ENCODE assay signal across 16 cellular contexts in the genomic region with DNA sequence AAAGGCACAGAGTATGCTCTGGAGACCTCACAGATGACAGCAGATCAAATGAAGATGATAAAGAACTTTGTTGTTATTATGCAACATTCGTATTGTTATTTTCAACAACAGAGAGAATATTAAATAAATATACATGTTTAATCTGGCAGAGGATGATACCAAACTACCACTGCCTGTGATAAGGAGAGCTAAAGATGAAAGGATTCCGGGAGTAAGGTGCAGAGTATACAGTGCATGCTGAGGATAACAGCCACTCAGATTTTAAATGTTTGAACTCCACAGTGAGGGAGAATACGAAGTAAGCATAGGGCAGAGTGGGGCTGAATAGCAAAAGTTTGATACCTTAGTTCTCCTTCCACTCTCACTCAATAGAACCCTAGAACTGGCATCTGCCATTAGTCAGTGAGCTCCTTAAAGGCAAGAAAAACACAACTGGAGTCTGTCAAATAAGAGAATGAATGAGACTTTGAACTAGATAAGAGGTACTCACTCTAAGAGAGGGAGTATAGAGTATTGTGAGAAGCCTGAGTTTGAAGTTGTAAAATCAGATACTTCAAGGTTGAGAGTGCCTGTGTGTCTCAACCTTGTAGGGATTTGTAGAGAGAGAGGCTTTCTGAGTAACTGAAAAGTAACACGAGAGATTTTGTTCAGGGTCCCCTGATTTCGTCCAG.
DNase-seq lines count a peak whose midpoint lies in the region; ATAC-seq and TF ChIP-seq lines count a peak whose summit lies in the region.
"Had no signal": no experiment of that assay in that cellular context is flagged by ENCODE, and none has a peak within 500 bp of the region (broad histone marks: within the 10 kb centered on the region; RNA-seq: fewer than 3 reads in every experiment).

No MANE protein-coding gene starts in this region.

- H2AFZ ChIP-seq in hepatocyte, result no peak overlapping the region

- H3K27ac ChIP-seq in hepatocyte (peak overlapping the region; percentile 65), skeletal muscle tissue (ENCODE audit: low read depth, low read length) (peak overlapping the region; percentile 27)
- no peak overlapping the region for H3K27ac ChIP-seq in naive thymus-derived CD4-positive, alpha-beta T cell (ENCODE audit: low read depth, low read length)

- H3K4me3 ChIP-seq in hepatocyte (no peak overlapping the region), skeletal muscle tissue (ENCODE audit: low read length in 3 of 3) (no peak overlapping the region)
- no peak overlapping the region for H3K4me3 ChIP-seq in naive thymus-derived CD4-positive, alpha-beta T cell (ENCODE audit: low read length)

- H3K9me3 ChIP-seq in hepatocyte (ENCODE audit: low read depth) (no peaks in the 10 kb centered on the region), skeletal muscle tissue (ENCODE audit: control insufficient read depth in 3 of 3, low read length in 3 of 3) (no peaks in the 10 kb centered on the region)
- no peaks in the 10 kb centered on the region for H3K9me3 ChIP-seq in naive thymus-derived CD4-positive, alpha-beta T cell (ENCODE audit: control insufficient read depth in 2 of 3, low read length in 3 of 3)

- H3K36me3 ChIP-seq in hepatocyte (replicated peaks; ENCODE audit: insufficient read depth, low read depth), result no peaks in the 10 kb centered on the region
- no peaks in the 10 kb centered on the region for H3K36me3 ChIP-seq in skeletal muscle tissue (ENCODE audit: control insufficient read depth in 3 of 3, insufficient read depth in 3 of 3, low read length in 3 of 3)
- no peaks in the 10 kb centered on the region for H3K36me3 ChIP-seq in naive thymus-derived CD4-positive, alpha-beta T cell (ENCODE audit: control insufficient read depth in 2 of 3, insufficient read depth in 3 of 3, low read length in 3 of 3)

- peaks cover 0 to 5% (median 3%) of the 10 kb centered on the region in 3 donors for H3K27me3 Mint-ChIP-seq in CD14-positive monocyte (ENCODE audit: low read depth in 3 of 3)
- peaks cover 2% of the 10 kb centered on the region for H3K27me3 Mint-ChIP-seq in activated T-helper 1 cell treated with anti-CD3 and anti-CD28 coated beads, Interleukin-12 subunit alpha, Interleukin-12 subunit beta, Interleukin-2, Interleukin-4 antibody, amounts not matched to agents 30 ng/mL and 10 ng/mL and 1 ng/mL, durations not matched to agents 14 hours and 24 hours and 36 hours (ENCODE audit: insufficient read depth)
- peaks cover 0 to 32% (median 30%) of the 10 kb centered on the region in 5 donors for H3K27me3 Mint-ChIP-seq in naive thymus-derived CD4-positive, alpha-beta T cell

- peaks cover 35% of the 10 kb centered on the region for H3K79me2 ChIP-seq in hepatocyte

- TF ChIP-seq CTCF in CD14-positive monocyte (IDR thresholded peaks at IDR 0.05) (no peak), hepatocyte (IDR thresholded peaks at IDR 0.05; ENCODE audit: poor library complexity) (no peak)

- no peaks in the 10 kb centered on the region for H3K27me3 ChIP-seq in hepatocyte
- H3K27me3 ChIP-seq in skeletal muscle tissue (ENCODE audit: control insufficient read depth in 3 of 3, insufficient read depth in 3 of 3, low read length in 3 of 3), result no peaks in the 10 kb centered on the region
- peaks cover 0 to 6% of the 10 kb centered on the region in 2 donors for H3K27me3 ChIP-seq in naive thymus-derived CD4-positive, alpha-beta T cell (ENCODE audit: control insufficient read depth in 2 of 2, insufficient read depth in 2 of 2, low read length in 2 of 2)

- H3K9me3 Mint-ChIP-seq in CD14-positive monocyte, result peaks cover 0 to 5% (median 0%) of the 10 kb centered on the region in 7 donors
- peaks cover 5% of the 10 kb centered on the region for H3K9me3 Mint-ChIP-seq in activated T-helper 1 cell treated with anti-CD3 and anti-CD28 coated beads, Interleukin-12 subunit alpha, Interleukin-12 subunit beta, Interleukin-2, Interleukin-4 antibody, amounts not matched to agents 30 ng/mL and 10 ng/mL and 1 ng/mL, durations not matched to agents 14 hours and 24 hours and 36 hours
- peaks cover 0 to 4% (median 0%) of the 10 kb centered on the region in 11 donors for H3K9me3 Mint-ChIP-seq in naive thymus-derived CD4-positive, alpha-beta T cell
- H3K9me3 Mint-ChIP-seq: stimulated activated naive CD8-positive, alpha-beta T cell treated with anti-CD3 and anti-CD28 coated beads, Interleukin-15, Interleukin-2, amounts not matched to agents 100 ng/mL and 50 ng/mL, for 24 hours had no signal

- peak overlapping the region in 5 of 7 donors; percentile 21 to 76 (median 25) for H3K27ac Mint-ChIP-seq in CD14-positive monocyte
- peak overlapping the region; percentile 53 for H3K27ac Mint-ChIP-seq in activated T-helper 1 cell treated with anti-CD3 and anti-CD28 coated beads, Interleukin-12 subunit alpha, Interleukin-12 subunit beta, Interleukin-2, Interleukin-4 antibody, amounts not matched to agents 30 ng/mL and 10 ng/mL and 1 ng/mL, durations not matched to agents 14 hours and 24 hours and 36 hours
- H3K27ac Mint-ChIP-seq in naive thymus-derived CD4-positive, alpha-beta T cell, result peak overlapping the region in 1 of 9 donors; percentile 54
- H3K27ac Mint-ChIP-seq: natural killer cell treated with Interleukin-12 subunit alpha and Interleukin-12 subunit beta and Interleukin-15 and Interleukin-18, amount 100 ng/mL, for 72 hours; stimulated activated naive CD8-positive, alpha-beta T cell treated with anti-CD3 and anti-CD28 coated beads, Interleukin-15, Interleukin-2, amounts not matched to agents 100 ng/mL and 50 ng/mL, for 24 hours had no signal

- H3K4me2 ChIP-seq in hepatocyte, result peak overlapping the region; percentile 27

- in situ Hi-C loops in ACHN (cut with HindIII; ENCODE audit: low pct_ligation_motif_present, low pct_unique_long_range_greater_than_20kb, low sequenced_read_pairs), result no loop called here

- ATAC-seq in HG03342 (IDR thresholded peaks at IDR 0.05; ENCODE audit: unreplicated experiment) (no peak), HG02610 (IDR thresholded peaks at IDR 0.05; ENCODE audit: unreplicated experiment) (no peak)
- no peak for ATAC-seq in naive thymus-derived CD4-positive, alpha-beta T cell
- ATAC-seq: natural killer cell treated with Interleukin-12 subunit alpha and Interleukin-12 subunit beta and Interleukin-15 and Interleukin-18, amount 100 ng/mL, for 72 hours had no signal

- peak overlapping the region; percentile 25 to 74 for H3K4me3 Mint-ChIP-seq in CD14-positive monocyte
- no peak overlapping the region for H3K4me3 Mint-ChIP-seq in activated T-helper 1 cell treated with anti-CD3 and anti-CD28 coated beads, Interleukin-12 subunit alpha, Interleukin-12 subunit beta, Interleukin-2, Interleukin-4 antibody, amounts not matched to agents 30 ng/mL and 10 ng/mL and 1 ng/mL, durations not matched to agents 14 hours and 24 hours and 36 hours
- H3K4me3 Mint-ChIP-seq in naive thymus-derived CD4-positive, alpha-beta T cell, result peak overlapping the region in 1 of 10 donors; percentile 31
- H3K4me3 Mint-ChIP-seq: natural killer cell treated with Interleukin-12 subunit alpha and Interleukin-12 subunit beta and Interleukin-15 and Interleukin-18, amount 100 ng/mL, for 72 hours; stimulated activated naive CD8-positive, alpha-beta T cell treated with anti-CD3 and anti-CD28 coated beads, Interleukin-15, Interleukin-2, amounts not matched to agents 100 ng/mL and 50 ng/mL, for 24 hours had no signal

- no peak overlapping the region for H3K9ac ChIP-seq in skeletal muscle tissue (ENCODE audit: low read depth in 1 of 3, low read length in 3 of 3)

- 55% methylated on average over 5 of the region's 5 CpGs for WGBS in hepatocyte (ENCODE audit: low lambda C conversion rate, missing lambda C conversion rate)

- CTCF ChIA-PET in naive thymus-derived CD4-positive, alpha-beta T cell (lab: Charles Lee), result no interaction called here

- POLR2A ChIA-PET in naive thymus-derived CD4-positive, alpha-beta T cell (lab: Charles Lee), result no interaction called here

- peaks cover 20% of the 10 kb centered on the region for H3K4me1 ChIP-seq in hepatocyte (ENCODE audit: insufficient read depth)
- H3K4me1 ChIP-seq in skeletal muscle tissue (ENCODE audit: control insufficient read depth in 3 of 3, insufficient read depth in 3 of 3, low read length in 3 of 3), result peaks cover 12 to 39% (median 17%) of the 10 kb centered on the region in 3 donors
- H3K4me1 ChIP-seq in naive thymus-derived CD4-positive, alpha-beta T cell (ENCODE audit: control insufficient read depth in 2 of 2, insufficient read depth in 2 of 2, low read length in 2 of 2), result no peaks in the 10 kb centered on the region

- DNase-seq in CD14-positive monocyte (ENCODE audit: low spot score) (no peak), hepatocyte (ENCODE audit: low spot score) (no peak), ACHN (no peak)
- DNase-seq in activated T-helper 1 cell treated with anti-CD3 and anti-CD28 coated beads, Interleukin-12 subunit alpha, Interleukin-12 subunit beta, Interleukin-2, Interleukin-4 antibody, amounts not matched to agents 30 ng/mL and 10 ng/mL and 1 ng/mL, durations not matched to agents 14 hours and 24 hours and 36 hours (ENCODE audit: low spot score), result no peak
- DNase-seq in naive thymus-derived CD4-positive, alpha-beta T cell, result no peak
- DNase-seq: activated CD4-positive, alpha-beta T cell treated with anti-CD3 and anti-CD28 coated beads for 4 hours; activated naive CD4-positive, alpha-beta T cell treated with anti-CD3 and anti-CD28 coated beads, Interleukin-2, amount 50 U/mL, for 16 hours; effector CD4-positive, alpha-beta T cell; NCI-H1048; NCI-H510A treated with DMSO at 0.1 percent for 48 hours; stimulated activated CD4-positive, alpha-beta T cell treated with anti-CD3 and anti-CD28 coated beads, Interleukin-1b, Interleukin-23, amount 100 ng/mL, for 48 hours had no signal

- H3K9me2 ChIP-seq in hepatocyte (replicated peaks; ENCODE audit: insufficient read depth), result no peaks in the 10 kb centered on the region

- no peaks in the 10 kb centered on the region for H3K36me3 Mint-ChIP-seq in CD14-positive monocyte
- H3K36me3 Mint-ChIP-seq in activated T-helper 1 cell treated with anti-CD3 and anti-CD28 coated beads, Interleukin-12 subunit alpha, Interleukin-12 subunit beta, Interleukin-2, Interleukin-4 antibody, amounts not matched to agents 30 ng/mL and 10 ng/mL and 1 ng/mL, durations not matched to agents 14 hours and 24 hours and 36 hours (ENCODE audit: low read depth), result peaks cover 6% of the 10 kb centered on the region
- H3K36me3 Mint-ChIP-seq in naive thymus-derived CD4-positive, alpha-beta T cell, result peaks cover 0 to 2% (median 0%) of the 10 kb centered on the region in 5 donors
- H3K36me3 Mint-ChIP-seq: natural killer cell treated with Interleukin-12 subunit alpha and Interleukin-12 subunit beta and Interleukin-15 and Interleukin-18, amount 100 ng/mL, for 72 hours had no signal

- intact Hi-C loops in CD14-positive monocyte (cut with micrococcal nuclease), result no loop called here
- intact Hi-C loops in activated T-helper 1 cell treated with anti-CD3 and anti-CD28 coated beads, Interleukin-12 subunit alpha, Interleukin-12 subunit beta, Interleukin-2, Interleukin-4 antibody, amounts not matched to agents 30 ng/mL and 10 ng/mL and 1 ng/mL, durations not matched to agents 14 hours and 24 hours and 36 hours (cut with micrococcal nuclease), result loop anchor here (5.0 kb wide), 1 partner anchor 620 kb away; a partner anchor contains a TSS
- intact Hi-C loops in naive thymus-derived CD4-positive, alpha-beta T cell (cut with micrococcal nuclease), result loop anchor here in 1 of 2 donors (1.0 to 10.0 kb wide), 3 partner anchors 21 to 622 kb away; a partner anchor contains a TSS

- H4K20me1 ChIP-seq in hepatocyte (ENCODE audit: insufficient read depth, poor library complexity, severe bottlenecking), result no peaks in the 10 kb centered on the region

- peaks cover 40% of the 10 kb centered on the region for H3K4me1 Mint-ChIP-seq in CD14-positive monocyte
- peaks cover 59% of the 10 kb centered on the region for H3K4me1 Mint-ChIP-seq in activated T-helper 1 cell treated with anti-CD3 and anti-CD28 coated beads, Interleukin-12 subunit alpha, Interleukin-12 subunit beta, Interleukin-2, Interleukin-4 antibody, amounts not matched to agents 30 ng/mL and 10 ng/mL and 1 ng/mL, durations not matched to agents 14 hours and 24 hours and 36 hours (ENCODE audit: low read depth)
- peaks cover 8 to 49% (median 16%) of the 10 kb centered on the region in 7 donors for H3K4me1 Mint-ChIP-seq in naive thymus-derived CD4-positive, alpha-beta T cell
